Comparison of ENCODE assay signal across 8 cellular contexts in genomic region chr20:45044084-45044573, GRCh38. TPM values are rescaled to one million over a fixed set of nuclear protein-coding genes. Genes with fewer than 3 reads are reported as not detected.
DNase-seq lines count a peak whose midpoint lies in the region; ATAC-seq and TF ChIP-seq lines count a peak whose summit lies in the region.

No MANE protein-coding gene starts in this region.

- H3K4me3 ChIP-seq in right lobe of liver, result no peak overlapping the region

- no peaks in the 10 kb centered on the region for H3K36me3 ChIP-seq in right lobe of liver

- peak; percentile 87 to 94 (median 90) for ATAC-seq in right lobe of liver
- ATAC-seq in HG03280 (IDR thresholded peaks at IDR 0.05; ENCODE audit: unreplicated experiment), result no peak

- no peaks in the 10 kb centered on the region for H3K27me3 Mint-ChIP-seq in type B pancreatic cell

- peaks cover 23% of the 10 kb centered on the region for H3K4me1 Mint-ChIP-seq in type B pancreatic cell (ENCODE audit: unreplicated experiment)

- no peaks in the 10 kb centered on the region for H3K27me3 ChIP-seq in right lobe of liver

- no peak overlapping the region for H3K4me3 Mint-ChIP-seq in type B pancreatic cell

- peak; percentile 74 for DNase-seq in AG20443 (ENCODE audit: low spot score)
- peak; percentile 47 for DNase-seq in GM10266 (ENCODE audit: extremely low spot score)
- DNase-seq in NCI-H128 (lab: John Stamatoyannopoulos, UW; ENCODE audit: unreplicated experiment), result peak; percentile 67
- DNase-seq in SW480 (ENCODE audit: low spot score), result peak; percentile 78
- peak; percentile 91 for DNase-seq in dedifferentiated amniotic fluid mesenchymal stem cell (ENCODE audit: extremely low spot score)
- DNase-seq in right lobe of liver, result no peak
- DNase-seq in type B pancreatic cell (ENCODE audit: extremely low spot score, unreplicated experiment), result no peak

- H3K4me1 ChIP-seq in right lobe of liver, result no peaks in the 10 kb centered on the region

- peaks cover 11% of the 10 kb centered on the region for H3K36me3 Mint-ChIP-seq in type B pancreatic cell

- no peak for TF ChIP-seq POLR2A in right lobe of liver (IDR thresholded peaks at IDR 0.05)

- H3K27ac ChIP-seq in right lobe of liver, result no peak overlapping the region

- intact Hi-C loops in right lobe of liver (cut with DNase I), result loop anchor here (10.0 kb wide), 1 partner anchor 51 kb away; no protein-coding TSS in a partner anchor

- TF ChIP-seq CTCF in GM10266 (IDR thresholded peaks at IDR 0.05; ENCODE audit: control insufficient read depth, insufficient read depth, low read depth, missing control alignments), result peak; percentile 51
- TF ChIP-seq CTCF in right lobe of liver (IDR thresholded peaks at IDR 0.05), result peak; percentile 80 to 88 (median 88)
- peak; percentile 94 for TF ChIP-seq CTCF in type B pancreatic cell (conservative IDR thresholded peaks at IDR 0.05)

- H3K9me3 ChIP-seq in right lobe of liver, result no peaks in the 10 kb centered on the region

- WGBS in right lobe of liver (ENCODE audit: insufficient coverage, low coverage, low lambda C conversion rate, missing lambda C conversion rate), result 11% methylated on average over 5 of the region's 5 CpGs

- H3K27ac Mint-ChIP-seq in type B pancreatic cell, result no peak overlapping the region

- no peaks in the 10 kb centered on the region for H3K9me3 Mint-ChIP-seq in type B pancreatic cell

RNA-seq across cellular contexts. Expression of gene KCNS1, which starts 56.8 kb away (rescaled TPM):
- total RNA-seq in right lobe of liver (under 1 TPM in 1 of 6 experiments, not detected in 5; 0.12 TPM), type B pancreatic cell (ENCODE audit: low replicate concordance) (2.2 and 3.5 TPM in 2 replicates)

Comparison
In these comparisons a context has a peak if more than half of its experiments do, and no peak if none do; other contexts are left out.
1. DNase-seq: peak in AG20443 (single experiment), GM10266 (single experiment), NCI-H128 (single experiment), SW480 (single experiment) and dedifferentiated amniotic fluid mesenchymal stem cell (single experiment); none in right lobe of liver (0 of 3) and type B pancreatic cell (single experiment).
2. Peak in every context shown above with its lines, with median percentiles within 50 percentile points of each other: CTCF ChIP-seq.